In genomic region chr22:43479311-43479710, GRCh38 we compare ENCODE assay signal across 20 cellular contexts.
A peak's percentile ranks its signal among the peaks of the same experiment; 100 is the strongest.
DNase-seq lines count a peak whose midpoint lies in the region; ATAC-seq, FAIRE-seq and TF ChIP-seq lines count a peak whose summit lies in the region.
"Had no signal": no experiment of that assay in that cellular context is flagged by ENCODE, and none has a peak within 500 bp of the region (broad histone marks: within the 10 kb centered on the region; RNA-seq: fewer than 3 reads in every experiment).

No MANE protein-coding gene starts in this region.

- H3K9me3 Mint-ChIP-seq in activated naive CD8-positive, alpha-beta T cell (ENCODE audit: low read depth) = no peaks in the 10 kb centered on the region
- no peaks in the 10 kb centered on the region for H3K9me3 Mint-ChIP-seq in activated naive CD8-positive, alpha-beta T cell treated with anti-CD3 and anti-CD28 coated beads, Interleukin-2, amount 50 U/mL, for 24 hours
- H3K9me3 Mint-ChIP-seq: IgD-negative memory B cell had no signal

- H3K9ac ChIP-seq in Loucy (ENCODE audit: low read depth, low read length, poor library complexity, severe bottlenecking) = peak overlapping the region; percentile 16
- no peak overlapping the region for H3K9ac ChIP-seq in kidney (ENCODE audit: low read length in 2 of 2)

- ATAC-seq in activated naive CD8-positive, alpha-beta T cell treated with anti-CD3 and anti-CD28 coated beads, Interleukin-2, amount 50 U/mL, for 24 hours = no peak
- ATAC-seq: Right ventricle myocardium inferior had no signal

- no peaks in the 10 kb centered on the region for H3K27me3 Mint-ChIP-seq in activated naive CD8-positive, alpha-beta T cell
- peaks cover 3% of the 10 kb centered on the region for H3K27me3 Mint-ChIP-seq in activated naive CD8-positive, alpha-beta T cell treated with anti-CD3 and anti-CD28 coated beads, Interleukin-2, amount 50 U/mL, for 24 hours

- no peaks in the 10 kb centered on the region for H3F3A ChIP-seq in Loucy (ENCODE audit: low read depth)

- H3K4me1 Mint-ChIP-seq in activated naive CD8-positive, alpha-beta T cell (ENCODE audit: low read depth) = peaks cover 17% of the 10 kb centered on the region
- H3K4me1 Mint-ChIP-seq in activated naive CD8-positive, alpha-beta T cell treated with anti-CD3 and anti-CD28 coated beads, Interleukin-2, amount 50 U/mL, for 24 hours = peaks cover 16% of the 10 kb centered on the region

- no peaks in the 10 kb centered on the region for H3K27me3 ChIP-seq in Loucy (ENCODE audit: insufficient read depth, low read length, poor library complexity, severe bottlenecking)
- H3K27me3 ChIP-seq: MG63, Peyer's patch had no signal

- peak overlapping the region; percentile 16 for H3K27ac Mint-ChIP-seq in activated naive CD8-positive, alpha-beta T cell
- no peak overlapping the region for H3K27ac Mint-ChIP-seq in activated naive CD8-positive, alpha-beta T cell treated with anti-CD3 and anti-CD28 coated beads, Interleukin-2, amount 50 U/mL, for 24 hours

- H3K4me1 ChIP-seq in Loucy (ENCODE audit: insufficient read depth, low read length, poor library complexity, severe bottlenecking) (no peaks in the 10 kb centered on the region), kidney (ENCODE audit: control insufficient read depth in 1 of 2, insufficient read depth in 1 of 2, low read depth in 1 of 2, low read length in 2 of 2) (no peaks in the 10 kb centered on the region)
- H3K4me1 ChIP-seq: Peyer's patch had no signal

- no peak overlapping the region for H3K27ac ChIP-seq in kidney (ENCODE audit: low read depth in 2 of 2, low read length in 2 of 2)
- H3K27ac ChIP-seq: Peyer's patch had no signal

- H2AFZ ChIP-seq in Loucy (ENCODE audit: low read length) = no peak overlapping the region

- intact Hi-C loops in kidney (cut with DNase I) = no loop called here

- no peak for DNase-seq in activated naive CD8-positive, alpha-beta T cell treated with anti-CD3 and anti-CD28 coated beads, Interleukin-2, amount 50 U/mL, for 24 hours
- DNase-seq in kidney (peak; percentile 48), urothelium cell line (ENCODE audit: low spot score) (no peak)
- no peak for DNase-seq in stimulated activated CD4-positive, alpha-beta T cell treated with anti-CD3 and anti-CD28 coated beads, Interleukin-4, amount 100 ng/mL, for 1 hour
- no peak for DNase-seq in activated T-cell treated with anti-CD3 and anti-CD28 coated beads, Interleukin-2, amount 50 U/mL, for 48 hours
- DNase-seq: ACHN, COR-L47, DMS153, HCEC 1CT, MG63, NCI-H1048, NCI-H1436, NCI-H2029 treated with DMSO at 0.1 percent for 48 hours, NCI-H446 treated with DMSO at 0.1 percent for 48 hours, NCI-H69 had no signal

- no peaks in the 10 kb centered on the region for H4K20me1 ChIP-seq in Loucy (ENCODE audit: insufficient read depth, low read length, poor library complexity, severe bottlenecking)

- no peak overlapping the region for H3K4me3 ChIP-seq in Loucy (ENCODE audit: low read length, poor library complexity, severe bottlenecking)
- H3K4me3 ChIP-seq in kidney (ENCODE audit: low read length in 2 of 2) = no peak overlapping the region
- H3K4me3 ChIP-seq: MG63, Peyer's patch had no signal

- H3K79me2 ChIP-seq in Loucy (ENCODE audit: insufficient read depth, low read length) = no peaks in the 10 kb centered on the region

- no peak overlapping the region for H3K4me3 Mint-ChIP-seq in activated naive CD8-positive, alpha-beta T cell
- H3K4me3 Mint-ChIP-seq in activated naive CD8-positive, alpha-beta T cell treated with anti-CD3 and anti-CD28 coated beads, Interleukin-2, amount 50 U/mL, for 24 hours = no peak overlapping the region

- FAIRE-seq in kidney (lab: Jason Lieb, UNC) (no peak), urothelium cell line (lab: Jason Lieb, UNC) (peak; percentile 40)

- H3K4me2 ChIP-seq in Loucy (ENCODE audit: low read depth, low read length, poor library complexity, severe bottlenecking) = peak overlapping the region; percentile 31

- H3K36me3 ChIP-seq in Loucy (ENCODE audit: insufficient read depth, low read length) = no peaks in the 10 kb centered on the region
- no peaks in the 10 kb centered on the region for H3K36me3 ChIP-seq in kidney (ENCODE audit: control insufficient read depth in 1 of 2, insufficient read depth in 2 of 2, low read length in 2 of 2)
- H3K36me3 ChIP-seq: MG63, Peyer's patch had no signal

- no peak for TF ChIP-seq CTCF in Loucy (conservative IDR thresholded peaks at IDR 0.05; ENCODE audit: low read length)
- TF ChIP-seq CTCF in kidney (IDR thresholded peaks at IDR 0.05; ENCODE audit: borderline replicate concordance, extremely low read depth, insufficient read depth) = no peak

- H3K9me3 ChIP-seq in Loucy (ENCODE audit: insufficient read depth, low read depth, low read length) = no peaks in the 10 kb centered on the region
- no peaks in the 10 kb centered on the region for H3K9me3 ChIP-seq in kidney (ENCODE audit: control insufficient read depth in 1 of 2, low read length in 2 of 2)
- H3K9me3 ChIP-seq: MG63, Peyer's patch had no signal

- H3K9me2 ChIP-seq in Loucy (replicated peaks; ENCODE audit: low read depth, low read length) = no peaks in the 10 kb centered on the region

- no peaks in the 10 kb centered on the region for H3K36me3 Mint-ChIP-seq in activated naive CD8-positive, alpha-beta T cell
- H3K36me3 Mint-ChIP-seq in activated naive CD8-positive, alpha-beta T cell treated with anti-CD3 and anti-CD28 coated beads, Interleukin-2, amount 50 U/mL, for 24 hours (ENCODE audit: low read depth) = no peaks in the 10 kb centered on the region
- H3K36me3 Mint-ChIP-seq: IgD-negative memory B cell had no signal
